7 cellular contexts compared by ENCODE assay signal in the genomic region with DNA sequence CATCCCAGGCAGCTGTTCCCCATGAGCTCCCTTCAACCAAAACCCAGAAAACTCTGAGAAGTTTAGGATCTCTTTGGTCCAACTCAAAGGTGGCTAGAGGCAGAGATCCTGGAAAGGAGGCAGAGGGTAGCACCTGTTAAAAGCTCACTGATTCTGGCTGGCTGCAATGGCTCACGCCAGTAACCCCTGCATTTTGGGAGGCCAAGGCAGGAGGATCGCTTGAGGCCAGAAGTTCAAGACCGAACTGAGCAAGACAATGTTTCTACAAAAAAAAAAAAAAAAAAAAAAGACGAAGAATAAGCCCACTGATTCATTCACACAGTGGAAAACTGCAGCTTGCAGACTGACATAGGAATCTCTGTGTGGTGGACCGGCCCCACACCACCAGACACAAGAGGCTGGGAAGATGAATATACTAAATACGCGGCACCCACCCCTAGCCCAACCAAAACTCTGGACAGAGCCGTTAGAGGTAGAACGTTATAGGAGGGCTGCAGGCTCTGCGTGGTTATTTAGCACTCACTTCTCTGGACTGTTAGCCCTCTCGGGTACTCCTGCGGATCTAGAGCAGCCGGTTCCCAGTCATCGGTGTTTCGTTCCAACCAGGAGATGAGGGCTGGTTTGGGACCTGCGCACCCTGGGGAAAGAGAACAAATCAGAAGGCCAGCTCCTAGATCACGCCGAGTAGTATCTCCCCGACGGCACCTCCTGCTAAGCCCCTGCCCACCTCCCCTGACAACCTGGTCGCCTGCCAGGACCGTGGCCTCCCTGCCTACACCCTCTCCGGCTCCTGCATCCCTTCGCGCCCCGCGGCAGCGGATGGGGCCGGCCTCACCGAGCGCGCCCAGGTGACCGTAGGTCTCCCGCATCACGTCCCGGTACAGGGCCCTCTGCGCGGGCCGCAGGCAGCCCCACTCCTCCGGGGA. TPM values are rescaled to one million over a fixed set of nuclear protein-coding genes. Genes with fewer than 3 reads are reported as not detected.
DNase-seq lines count a peak whose midpoint lies in the region; ATAC-seq and TF ChIP-seq lines count a peak whose summit lies in the region.

No MANE protein-coding gene starts in this region.

- H3K27ac Mint-ChIP-seq in activated T-cell treated with anti-CD3 and anti-CD28 coated beads, Interleukin-2, amount 50 U/mL, for 24 hours = peak overlapping the region; percentile 98
- peak overlapping the region; percentile 84 to 99 (median 97) for H3K27ac Mint-ChIP-seq in naive thymus-derived CD4-positive, alpha-beta T cell

- peak overlapping the region; percentile 93 for H3K4me3 Mint-ChIP-seq in activated T-cell treated with anti-CD3 and anti-CD28 coated beads, Interleukin-2, amount 50 U/mL, for 24 hours
- H3K4me3 Mint-ChIP-seq in naive thymus-derived CD4-positive, alpha-beta T cell = peak overlapping the region; percentile 89 to 97 (median 94)

- peak overlapping the region; percentile 92 for H3K4me3 ChIP-seq in GM12875 (ENCODE audit: low read depth, low read length)
- peak overlapping the region; percentile 81 for H3K4me3 ChIP-seq in HEK293 (ENCODE audit: low read depth, low read length)
- H3K4me3 ChIP-seq in fibroblast of mammary gland (ENCODE audit: control insufficient read depth, low read depth, low read length) = peak overlapping the region; percentile 96
- H3K4me3 ChIP-seq in naive thymus-derived CD4-positive, alpha-beta T cell (ENCODE audit: low read length) = peak overlapping the region; percentile 98
- H3K4me3 ChIP-seq in tibial nerve = peak overlapping the region; percentile 78 to 85 (median 85)

- intact Hi-C loops in naive thymus-derived CD4-positive, alpha-beta T cell (cut with micrococcal nuclease) = no loop called here

- peak; percentile 48 for ATAC-seq in naive thymus-derived CD4-positive, alpha-beta T cell

- H3K27me3 ChIP-seq in naive thymus-derived CD4-positive, alpha-beta T cell (ENCODE audit: control insufficient read depth in 2 of 2, insufficient read depth in 2 of 2, low read length in 2 of 2) = no peaks in the 10 kb centered on the region
- no peaks in the 10 kb centered on the region for H3K27me3 ChIP-seq in tibial nerve

- peaks cover 22% of the 10 kb centered on the region for H3K4me1 Mint-ChIP-seq in activated T-cell treated with anti-CD3 and anti-CD28 coated beads, Interleukin-2, amount 50 U/mL, for 24 hours (ENCODE audit: low read depth)
- peaks cover 5 to 26% (median 22%) of the 10 kb centered on the region in 7 donors for H3K4me1 Mint-ChIP-seq in naive thymus-derived CD4-positive, alpha-beta T cell

- no peak for TF ChIP-seq EP300 in tibial nerve (IDR thresholded peaks at IDR 0.05)

- no peaks in the 10 kb centered on the region for H3K9me3 Mint-ChIP-seq in activated T-cell treated with anti-CD3 and anti-CD28 coated beads, Interleukin-2, amount 50 U/mL, for 24 hours
- no peaks in the 10 kb centered on the region for H3K9me3 Mint-ChIP-seq in naive thymus-derived CD4-positive, alpha-beta T cell

- TF ChIP-seq POLR2A in tibial nerve (IDR thresholded peaks at IDR 0.05) = no peak

- POLR2A ChIA-PET in HEK293 (lab: Yijun Ruan, JAX) = interaction anchor here (0.6 to 2.6 kb wide), 24 partner anchors 8 to 785 kb away, joined by 3 to 18 read pairs (median 6); a partner anchor contains a TSS
- POLR2A ChIA-PET in naive thymus-derived CD4-positive, alpha-beta T cell (lab: Charles Lee) = interaction anchor here (0.6 to 3.3 kb wide), 20 partner anchors 9 to 202 kb away, joined by 3 to 21 read pairs (median 4); a partner anchor contains a TSS

- H3K4me1 ChIP-seq in HEK293 (ENCODE audit: control insufficient read depth, insufficient read depth, low read length) (no peaks in the 10 kb centered on the region), tibial nerve (peaks cover 0 to 21% (median 4%) of the 10 kb centered on the region in 4 donors)
- H3K4me1 ChIP-seq in naive thymus-derived CD4-positive, alpha-beta T cell (ENCODE audit: control insufficient read depth in 2 of 2, insufficient read depth in 2 of 2, low read length in 2 of 2) = peaks cover 8 to 11% of the 10 kb centered on the region in 2 donors

- CTCF ChIA-PET in HEK293 (lab: Yijun Ruan, JAX) = interaction anchor here (0.6 to 4.3 kb wide), 7 partner anchors 11 to 495 kb away, joined by 3 to 29 read pairs (median 4); a partner anchor contains a TSS
- CTCF ChIA-PET in naive thymus-derived CD4-positive, alpha-beta T cell (lab: Charles Lee) = interaction anchor here (0.8 to 1.4 kb wide), 5 partner anchors 10 to 180 kb away, joined by 3 to 4 read pairs (median 3); a partner anchor contains a TSS

- 9 to 11% methylated on average over 25 to 30 of the region's 40 CpGs for WGBS in tibial nerve, 2 donors

- DNase-seq in NCI-H146 (lab: John Stamatoyannopoulos, UW) (peak; percentile 72), fibroblast of mammary gland (ENCODE audit: low read depth) (no peak), tibial nerve (ENCODE audit: low spot score in 2 of 2) (peak in 1 of 2 donors; percentile 14)
- peak; percentile 80 for DNase-seq in activated T-cell treated with anti-CD3 and anti-CD28 coated beads, Interleukin-2, amount 50 U/mL, for 24 hours
- DNase-seq in naive thymus-derived CD4-positive, alpha-beta T cell = peak in 2 of 9 donors; percentile 29 to 60

- TF ChIP-seq CTCF in GM12875 (IDR thresholded peaks at IDR 0.05; ENCODE audit: borderline replicate concordance, insufficient read depth, low read depth, low read length) = no peak
- TF ChIP-seq CTCF in HEK293 (tag by site-specific recombination; IDR thresholded peaks at IDR 0.05) = no peak
- TF ChIP-seq CTCF in fibroblast of mammary gland (conservative IDR thresholded peaks at IDR 0.05; ENCODE audit: control insufficient read depth, insufficient read depth, low read depth, low read length) = no peak
- TF ChIP-seq CTCF in tibial nerve (IDR thresholded peaks at IDR 0.05) = no peak

- no peaks in the 10 kb centered on the region for H3K27me3 Mint-ChIP-seq in activated T-cell treated with anti-CD3 and anti-CD28 coated beads, Interleukin-2, amount 50 U/mL, for 24 hours
- H3K27me3 Mint-ChIP-seq in naive thymus-derived CD4-positive, alpha-beta T cell = no peaks in the 10 kb centered on the region

- H3K36me3 Mint-ChIP-seq in activated T-cell treated with anti-CD3 and anti-CD28 coated beads, Interleukin-2, amount 50 U/mL, for 24 hours (ENCODE audit: low read depth) = peaks cover 54% of the 10 kb centered on the region
- peaks cover 0 to 21% (median 11%) of the 10 kb centered on the region in 5 donors for H3K36me3 Mint-ChIP-seq in naive thymus-derived CD4-positive, alpha-beta T cell

- H3K36me3 ChIP-seq in HEK293 (ENCODE audit: control insufficient read depth in 2 of 2, insufficient read depth in 1 of 2, low read length in 2 of 2) = peaks cover 30 to 47% of the 10 kb centered on the region in 2 experiments; a peak in 2 of 3 replicates
- H3K36me3 ChIP-seq in naive thymus-derived CD4-positive, alpha-beta T cell (ENCODE audit: control insufficient read depth in 2 of 3, insufficient read depth in 3 of 3, low read length in 3 of 3) = peaks cover 0 to 40% (median 0%) of the 10 kb centered on the region in 3 experiments
- H3K36me3 ChIP-seq in tibial nerve = peaks cover 0 to 42% (median 8%) of the 10 kb centered on the region in 3 donors

- peak overlapping the region; percentile 96 for H3K27ac ChIP-seq in HEK293 (ENCODE audit: extremely low read depth, low read depth, low read length)
- H3K27ac ChIP-seq in naive thymus-derived CD4-positive, alpha-beta T cell (ENCODE audit: low read depth, low read length) = peak overlapping the region; percentile 94
- H3K27ac ChIP-seq in tibial nerve = peak overlapping the region; percentile 65 to 93 (median 90)

- H3K9me3 ChIP-seq in HEK293 (ENCODE audit: control insufficient read depth, insufficient read depth, low read depth, low read length) (no peaks in the 10 kb centered on the region), tibial nerve (no peaks in the 10 kb centered on the region)
- H3K9me3 ChIP-seq in naive thymus-derived CD4-positive, alpha-beta T cell (ENCODE audit: control insufficient read depth in 2 of 3, low read length in 3 of 3) = no peaks in the 10 kb centered on the region

TF ChIP-seq in HEK293, 187 proteins besides CTCF, POLR2A, EP300 and RAD21 (continues in another document):
- TF ChIP-seq ZNF670 (tag by site-specific recombination; IDR thresholded peaks at IDR 0.05; ENCODE audit: low read depth) (no peak), ZNF292 (tag by site-specific recombination; IDR thresholded peaks at IDR 0.05; ENCODE audit: borderline replicate concordance, low read depth) (no peak), ZNF830 (tag by site-specific recombination; IDR thresholded peaks at IDR 0.05; ENCODE audit: low read depth) (no peak), SCRT1 (tag by site-specific recombination; IDR thresholded peaks at IDR 0.05; ENCODE audit: borderline replicate concordance) (no peak), GFI1B (tag by site-specific recombination; IDR thresholded peaks at IDR 0.05) (0 out of 2 replicates have a peak, but pooled peaks have one; percentile 61), ZNF157 (tag by site-specific recombination; IDR thresholded peaks at IDR 0.05) (no peak), ZNF2 (tag by site-specific recombination; IDR thresholded peaks at IDR 0.05) (peak; percentile 65; the same call in 1 of the 2 replicates), ZNF391 (tag by site-specific recombination; IDR thresholded peaks at IDR 0.05; ENCODE audit: borderline replicate concordance, low read depth) (no peak; the same call in 1 of the 2 replicates), BCL11A (tag by site-specific recombination; IDR thresholded peaks at IDR 0.05; ENCODE audit: low read depth) (no peak)

RNA-seq across cellular contexts. Expression of a gene that starts 0.9 kb away (rescaled TPM):
- total RNA-seq in naive thymus-derived CD4-positive, alpha-beta T cell = 10 to 100 TPM in 4 of 5 experiments, 1 to 10 TPM in 1; 6.8 to 14.6 (median 12.4) TPM
- polyA plus RNA-seq in naive thymus-derived CD4-positive, alpha-beta T cell = 10 to 100 TPM; 11.5 to 15.6 TPM
- total RNA-seq in tibial nerve = 10 to 100 TPM in 2 of 4 donors, 1 to 10 TPM in 2; 7.8 to 11.7 (median 10.0) TPM

RNA-seq across cellular contexts. Expression of a gene that starts 23.8 kb away (rescaled TPM):
- 10 to 100 TPM; 10.2 to 37.1 (median 21.4) TPM for total RNA-seq in naive thymus-derived CD4-positive, alpha-beta T cell
- 1 to 10 TPM; 2.6 to 4.4 TPM for polyA plus RNA-seq in naive thymus-derived CD4-positive, alpha-beta T cell
- 10 to 100 TPM; 12.0 to 17.1 (median 14.9) TPM for total RNA-seq in tibial nerve

RNA-seq across cellular contexts. Expression of a gene that starts 37.8 kb away (rescaled TPM):
- 10 to 100 TPM in 4 of 5 experiments, 1 to 10 TPM in 1; 8.8 to 24.3 (median 16.3) TPM for total RNA-seq in naive thymus-derived CD4-positive, alpha-beta T cell
- 10 to 100 TPM; 29.7 to 33.2 TPM for polyA plus RNA-seq in naive thymus-derived CD4-positive, alpha-beta T cell
- total RNA-seq in tibial nerve = 10 to 100 TPM; 15.7 to 28.6 (median 22.9) TPM

RNA-seq across cellular contexts. Expression of a gene that starts 41.5 kb away (rescaled TPM):
- total RNA-seq in naive thymus-derived CD4-positive, alpha-beta T cell = 10 to 100 TPM; 57.6 to 91.9 (median 82.5) TPM
- polyA plus RNA-seq in naive thymus-derived CD4-positive, alpha-beta T cell = 10 to 100 TPM; 13.3 to 20.9 TPM
- total RNA-seq in tibial nerve = 10 to 100 TPM; 37.4 to 43.7 (median 40.1) TPM

RNA-seq across cellular contexts. Expression of a gene that starts 49.0 kb away (rescaled TPM):
- 100 to 1,000 TPM; 143 to 174 (median 164) TPM for total RNA-seq in naive thymus-derived CD4-positive, alpha-beta T cell
- 1 to 10 TPM; 2.6 to 5.0 TPM for polyA plus RNA-seq in naive thymus-derived CD4-positive, alpha-beta T cell
- 10 to 100 TPM; 26.2 to 46.8 (median 31.7) TPM for total RNA-seq in tibial nerve
